ENCODE assay signal across 18 cellular contexts in the genomic region with DNA sequence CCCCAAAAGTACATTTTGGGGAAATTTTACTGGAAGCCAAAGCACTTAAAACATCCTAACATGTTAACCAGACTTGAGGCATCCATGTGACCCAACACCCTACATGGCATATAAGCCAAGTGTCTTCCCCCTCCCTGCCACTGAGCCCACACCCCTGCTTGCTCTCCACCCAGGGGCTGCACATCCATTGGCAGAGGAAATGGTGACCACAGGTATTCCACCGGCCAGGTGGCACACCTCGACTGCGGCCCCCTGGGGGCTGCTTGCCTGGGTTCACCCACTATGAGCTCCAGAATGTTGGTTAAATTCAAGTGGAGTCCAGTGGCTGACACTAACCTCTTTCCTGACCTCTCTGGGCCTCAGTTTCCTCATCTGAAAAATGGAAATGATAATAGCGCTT.
DNase-seq lines count a peak whose midpoint lies in the region; ATAC-seq and TF ChIP-seq lines count a peak whose summit lies in the region.
"Had no signal": no experiment of that assay in that cellular context is flagged by ENCODE, and none has a peak within 500 bp of the region (broad histone marks: within the 10 kb centered on the region; RNA-seq: fewer than 3 reads in every experiment).

No MANE protein-coding gene starts in this region.

- H3K36me3 ChIP-seq in right atrium auricular region: no peaks in the 10 kb centered on the region
- no peaks in the 10 kb centered on the region for H3K36me3 ChIP-seq in neuronal stem cell (replicated peaks in 1 of 2; ENCODE audit: control insufficient read depth in 2 of 2, insufficient read depth in 2 of 2, low read length in 2 of 2)

- H3K9ac ChIP-seq in neuronal stem cell (ENCODE audit: low read depth, low read length, poor library complexity): no peak overlapping the region

- H2BK15ac ChIP-seq in neuronal stem cell (ENCODE audit: low read length): no peak overlapping the region

- no peak overlapping the region for H2BK5ac ChIP-seq in neuronal stem cell (ENCODE audit: low read length)

- no CpG with 5 or more reads among the region's 4 CpGs for WGBS in neuronal stem cell (ENCODE audit: extremely low coverage in 2 of 2, insufficient read length in 2 of 2, insufficient replicate concordance in 1 of 2), 2 donors

- no peak overlapping the region for H3K4me2 ChIP-seq in neuronal stem cell (ENCODE audit: insufficient read depth, low read length, poor library complexity, severe bottlenecking)
- H3K4me2 ChIP-seq: A549, GM23338 had no signal

- H4K91ac ChIP-seq in neuronal stem cell (ENCODE audit: low read depth, low read length, poor library complexity): no peak overlapping the region

- H3K9me3 ChIP-seq in right atrium auricular region (peaks cover 0 to 6% of the 10 kb centered on the region in 2 donors), neuronal stem cell (replicated peaks in 1 of 2; ENCODE audit: control insufficient read depth in 2 of 2, insufficient read depth in 1 of 2, low read depth in 1 of 2, low read length in 2 of 2) (no peaks in the 10 kb centered on the region)

- no peak for TF ChIP-seq CTCF in right atrium auricular region (IDR thresholded peaks at IDR 0.05)

- H4K8ac ChIP-seq in neuronal stem cell (ENCODE audit: low read depth, low read length): no peak overlapping the region

- H3K4me3 ChIP-seq in right atrium auricular region: no peak overlapping the region
- peak overlapping the region in 1 of 2 donors; percentile 47 for H3K4me3 ChIP-seq in neuronal stem cell (ENCODE audit: low read length in 2 of 2)
- H3K4me3 ChIP-seq: A549, GM23338 had no signal

- no peak overlapping the region for H2AK5ac ChIP-seq in neuronal stem cell (ENCODE audit: low read depth, low read length)

- H3K18ac ChIP-seq in neuronal stem cell (ENCODE audit: low read length): peak overlapping the region; percentile 44

- no peak overlapping the region for H2AFZ ChIP-seq in neuronal stem cell (ENCODE audit: low read length)
- H2AFZ ChIP-seq: GM23338 had no signal

- H2BK12ac ChIP-seq in neuronal stem cell (ENCODE audit: low read length): no peak overlapping the region

- no peak overlapping the region for H3K4ac ChIP-seq in neuronal stem cell (ENCODE audit: low read length)

- no peak overlapping the region for H3K14ac ChIP-seq in neuronal stem cell (ENCODE audit: low read length)

- peak overlapping the region; percentile 56 for H2BK120ac ChIP-seq in neuronal stem cell (ENCODE audit: low read depth, low read length)

- intact Hi-C loops in Right ventricle myocardium superior (cut with DNase I): no loop called here

- H3K27me3 ChIP-seq in right atrium auricular region (no peaks in the 10 kb centered on the region), neuronal stem cell (ENCODE audit: control insufficient read depth in 3 of 3, insufficient read depth in 3 of 3, low read depth in 1 of 3, low read length in 3 of 3) (no peaks in the 10 kb centered on the region)

- H3K4me1 ChIP-seq in right atrium auricular region: peaks cover 0 to 9% of the 10 kb centered on the region in 2 donors
- H3K4me1 ChIP-seq in neuronal stem cell (ENCODE audit: control insufficient read depth in 2 of 2, insufficient read depth in 1 of 2, low read depth in 1 of 2, low read length in 2 of 2): no peaks in the 10 kb centered on the region
- H3K4me1 ChIP-seq: A549 had no signal

- H3K23ac ChIP-seq in neuronal stem cell (ENCODE audit: low read depth, low read length, poor library complexity): no peak overlapping the region

- no peaks in the 10 kb centered on the region for H3K79me1 ChIP-seq in neuronal stem cell (ENCODE audit: low read depth, low read length)

- H3K27ac ChIP-seq in right atrium auricular region: no peak overlapping the region
- H3K27ac ChIP-seq in neuronal stem cell (replicated peaks; ENCODE audit: low read length): no peak overlapping the region
- H3K27ac ChIP-seq: A549 had no signal

- DNase-seq in right atrium auricular region (ENCODE audit: low spot score) (peak; percentile 42), Right ventricle myocardium superior (no peak), left lobe of liver (ENCODE audit: low spot score) (peak; percentile 26), neuronal stem cell (ENCODE audit: low spot score) (no peak), islet precursor cell (no peak), DMS153 (lab: John Stamatoyannopoulos, UW) (no peak)
- DNase-seq in stimulated activated CD4-positive, alpha-beta T cell treated with anti-CD3 and anti-CD28 coated beads, Interleukin-4, amount 100 ng/mL, for 1 hour: no peak
- DNase-seq: 8988T; ACHN; C1 segment of cervical spinal cord; Calu3; CD4-positive, alpha-beta memory T cell; COR-L47; DND-41; H9 had no signal

- ATAC-seq in Right ventricle myocardium superior (ENCODE audit: poor library complexity): no peak
- ATAC-seq in left lobe of liver: no peak
- ATAC-seq: A549, GM23338, HCT116 had no signal

Comparison
In these comparisons a context has a peak if more than half of its experiments do, and no peak if none do; other contexts are left out.
1. DNase-seq: peak in right atrium auricular region (single experiment) and left lobe of liver (single experiment); none in Right ventricle myocardium superior (single experiment), neuronal stem cell (single experiment), stimulated activated CD4-positive, alpha-beta T cell treated with anti-CD3 and anti-CD28 coated beads, Interleukin-4, amount 100 ng/mL, for 1 hour (single experiment), islet precursor cell (single experiment) and DMS153 (single experiment).